In genomic region chr4:84497835-84498202, GRCh38 we compare ENCODE assay signal across 10 cellular contexts. TPM values are rescaled to one million over a fixed set of nuclear protein-coding genes. Genes with fewer than 3 reads are reported as not detected.
DNase-seq lines count a peak whose midpoint lies in the region; ATAC-seq and TF ChIP-seq lines count a peak whose summit lies in the region.
"Had no signal": no experiment of that assay in that cellular context is flagged by ENCODE, and none has a peak within 500 bp of the region (broad histone marks: within the 10 kb centered on the region; RNA-seq: fewer than 3 reads in every experiment).

No MANE protein-coding gene starts in this region.

- no peak for TF ChIP-seq CTCF in HCT116 (IDR thresholded peaks at IDR 0.05 in 2 of 3, conservative IDR thresholded peaks at IDR 0.05 in 1 of 3; ENCODE audit: borderline replicate concordance in 1 of 3, insufficient read depth in 1 of 3, low read depth in 2 of 3, low read length in 2 of 3)
- no peak for TF ChIP-seq CTCF in activated CD8-positive, alpha-beta T cell treated with anti-CD3 and anti-CD28 coated beads for 36 hours (IDR thresholded peaks at IDR 0.05)

- ATAC-seq in HCT116: peak; percentile 0; the same call in 1 of the 2 replicates
- ATAC-seq in activated CD8-positive, alpha-beta T cell treated with anti-CD3 and anti-CD28 coated beads for 36 hours: no peak

- H3K27ac Mint-ChIP-seq in activated CD8-positive, alpha-beta T cell treated with anti-CD3 and anti-CD28 coated beads for 36 hours: no peak overlapping the region

- H3K9me2 ChIP-seq in HCT116 (ENCODE audit: insufficient read depth): no peaks in the 10 kb centered on the region

- no peaks in the 10 kb centered on the region for H4K20me1 ChIP-seq in HCT116 (ENCODE audit: insufficient read depth)

- no peak for DNase-seq in HCT116 (ENCODE audit: low read depth, low spot score)
- no peak for DNase-seq in activated CD8-positive, alpha-beta T cell treated with anti-CD3 and anti-CD28 coated beads for 36 hours
- no peak for DNase-seq in kidney tubule cell (ENCODE audit: low spot score)
- no peak for DNase-seq in inferior parietal cortex (ENCODE audit: extremely low spot score)
- DNase-seq in NCI-H226: no peak
- no peak for DNase-seq in NOMO-1 treated with DMSO at 0.1 percent for 48 hours (lab: John Stamatoyannopoulos, UW; ENCODE audit: unreplicated experiment)
- DNase-seq: amygdala had no signal

- H3K36me3 ChIP-seq in HCT116 (ENCODE audit: control insufficient read depth in 1 of 2, insufficient read depth in 2 of 2, low read length in 2 of 2): peaks cover 0 to 3% of the 10 kb centered on the region in 2 experiments; a peak in 1 of 4 replicates
- H3K36me3 ChIP-seq in iPS-18a (ENCODE audit: control insufficient read depth, low read depth, low read length): no peaks in the 10 kb centered on the region

- H3K27ac ChIP-seq in HCT116 (ENCODE audit: low read depth, low read length): peak overlapping the region; percentile 56; the same call in 1 of the 2 replicates
- no peak overlapping the region for H3K27ac ChIP-seq in iPS-18a (ENCODE audit: low read length)
- no peak overlapping the region for H3K27ac ChIP-seq in skin epidermis

- no peak for TF ChIP-seq RAD21 in HCT116 (IDR thresholded peaks at IDR 0.05; ENCODE audit: low read depth)

- BruUV-seq in HCT116 (replicated peaks; lab: Mats Ljungman, UMichigan): no TSS peak

- no peaks in the 10 kb centered on the region for H3K27me3 ChIP-seq in HCT116 (ENCODE audit: insufficient read depth, low read length)
- H3K27me3 ChIP-seq in iPS-18a (ENCODE audit: control insufficient read depth, insufficient read depth, low read length): peaks cover 98% of the 10 kb centered on the region

- no peak for TF ChIP-seq POLR2A in HCT116 (IDR thresholded peaks at IDR 0.05; ENCODE audit: borderline replicate concordance, extremely low read depth, insufficient read depth, insufficient read length)

- H3K4me3 ChIP-seq in HCT116 (replicated peaks in 1 of 2; ENCODE audit: low read depth in 1 of 2, low read length in 2 of 2): peak overlapping the region; percentile 61 to 83
- H3K4me3 ChIP-seq in iPS-18a (ENCODE audit: low read length): peak overlapping the region; percentile 68
- peak overlapping the region; percentile 4 to 42 (median 13) for H3K4me3 ChIP-seq in skin epidermis

- CTCF ChIA-PET in HCT116 (lab: Charles Lee): interaction anchor here (1.0 kb wide), 1 partner anchor 853 kb away, joined by 3 read pairs; no protein-coding TSS in a partner anchor
- CTCF ChIA-PET in activated CD8-positive, alpha-beta T cell treated with anti-CD3 and anti-CD28 coated beads for 36 hours (lab: Charles Lee): interaction anchor here (1.6 kb wide), 1 partner anchor 15 kb away, joined by 4 read pairs; no protein-coding TSS in a partner anchor

- intact Hi-C loops in HCT116 (cut with micrococcal nuclease): no loop called here
- intact Hi-C loops in activated CD8-positive, alpha-beta T cell treated with anti-CD3 and anti-CD28 coated beads for 36 hours (cut with micrococcal nuclease): no loop called here

- H2AFZ ChIP-seq in HCT116 (ENCODE audit: low read depth, low read length, poor library complexity, severe bottlenecking): peak overlapping the region; percentile 92

- H3K9me3 ChIP-seq in HCT116 (ENCODE audit: control insufficient read depth in 1 of 2, insufficient read depth in 1 of 2, low read depth in 1 of 2, low read length in 2 of 2) (no peaks in the 10 kb centered on the region), iPS-18a (ENCODE audit: control insufficient read depth, low read depth, low read length) (no peaks in the 10 kb centered on the region)

- H3K4me1 ChIP-seq in HCT116 (ENCODE audit: control insufficient read depth in 1 of 2, insufficient read depth in 2 of 2, low read length in 2 of 2) (peaks cover 0 to 14% of the 10 kb centered on the region in 2 experiments; a peak in 1 of 4 replicates), iPS-18a (ENCODE audit: control insufficient read depth, low read depth, low read length) (peaks cover 46% of the 10 kb centered on the region)

- H3K36me3 Mint-ChIP-seq in activated CD8-positive, alpha-beta T cell treated with anti-CD3 and anti-CD28 coated beads for 36 hours (ENCODE audit: low read depth): peaks cover 14% of the 10 kb centered on the region

- no peaks in the 10 kb centered on the region for H3K9me3 Mint-ChIP-seq in activated CD8-positive, alpha-beta T cell treated with anti-CD3 and anti-CD28 coated beads for 36 hours

- POLR2A ChIA-PET in HCT116 (lab: Charles Lee): no interaction called here
- POLR2A ChIA-PET in activated CD8-positive, alpha-beta T cell treated with anti-CD3 and anti-CD28 coated beads for 36 hours (lab: Charles Lee): no interaction called here

- peaks cover 85% of the 10 kb centered on the region for H3K27me3 Mint-ChIP-seq in activated CD8-positive, alpha-beta T cell treated with anti-CD3 and anti-CD28 coated beads for 36 hours

- peak overlapping the region; percentile 99 for H3K4me2 ChIP-seq in HCT116 (ENCODE audit: low read length)

- RAD21 ChIA-PET in HCT116 (lab: Charles Lee; ENCODE audit: low non-redundant PET in 1 of 2, low total read pairs in 2 of 2, uncharacterized antibody in 2 of 2, unreplicated experiment in 2 of 2): interaction anchor here in 1 of 2 experiments (0.6 kb wide), 1 partner anchor 21 kb away, joined by 3 read pairs; no protein-coding TSS in a partner anchor

- peaks cover 20% of the 10 kb centered on the region for H3K4me1 Mint-ChIP-seq in activated CD8-positive, alpha-beta T cell treated with anti-CD3 and anti-CD28 coated beads for 36 hours (ENCODE audit: low read depth)

- peak overlapping the region; percentile 64 for H3K4me3 Mint-ChIP-seq in activated CD8-positive, alpha-beta T cell treated with anti-CD3 and anti-CD28 coated beads for 36 hours

- no peaks in the 10 kb centered on the region for H3K79me2 ChIP-seq in HCT116 (ENCODE audit: insufficient read depth, low read length)

- H3K9ac ChIP-seq in HCT116 (ENCODE audit: low read length) (peak overlapping the region; percentile 66), iPS-18a (ENCODE audit: low read length) (no peak overlapping the region)

TF ChIP-seq in HCT116, 20 proteins besides CTCF, POLR2A, EP300 and RAD21:
- TF ChIP-seq ATF3 (IDR thresholded peaks at IDR 0.05) (no peak), SIN3A (IDR thresholded peaks at IDR 0.05; ENCODE audit: low read depth) (no peak), SP1 (IDR thresholded peaks at IDR 0.05; ENCODE audit: low read depth) (no peak), MAX (IDR thresholded peaks at IDR 0.05) (no peak)

RNA-seq across cellular contexts. Expression of gene NKX6-1, which starts 1.3 kb away (rescaled TPM):
- total RNA-seq in HCT116 (2021; ENCODE audit: unreplicated experiment): 4.2 TPM
- 1.9 and 2.4 TPM in 2 replicates for polyA plus RNA-seq in HCT116 (2012)
- not detected for total RNA-seq in activated CD8-positive, alpha-beta T cell treated with anti-CD3 and anti-CD28 coated beads for 36 hours
- total RNA-seq: lung microvascular endothelial cell had no signal

Comparison
In these comparisons a context has a peak if more than half of its experiments do, and no peak if none do; other contexts are left out.
1. H3K4me3 ChIP-seq: peak in every context shown above with its lines; median percentile 72 in HCT116; 68 in iPS-18a; 13 in skin epidermis.